8 cellular contexts compared by ENCODE assay signal in the genomic region with DNA sequence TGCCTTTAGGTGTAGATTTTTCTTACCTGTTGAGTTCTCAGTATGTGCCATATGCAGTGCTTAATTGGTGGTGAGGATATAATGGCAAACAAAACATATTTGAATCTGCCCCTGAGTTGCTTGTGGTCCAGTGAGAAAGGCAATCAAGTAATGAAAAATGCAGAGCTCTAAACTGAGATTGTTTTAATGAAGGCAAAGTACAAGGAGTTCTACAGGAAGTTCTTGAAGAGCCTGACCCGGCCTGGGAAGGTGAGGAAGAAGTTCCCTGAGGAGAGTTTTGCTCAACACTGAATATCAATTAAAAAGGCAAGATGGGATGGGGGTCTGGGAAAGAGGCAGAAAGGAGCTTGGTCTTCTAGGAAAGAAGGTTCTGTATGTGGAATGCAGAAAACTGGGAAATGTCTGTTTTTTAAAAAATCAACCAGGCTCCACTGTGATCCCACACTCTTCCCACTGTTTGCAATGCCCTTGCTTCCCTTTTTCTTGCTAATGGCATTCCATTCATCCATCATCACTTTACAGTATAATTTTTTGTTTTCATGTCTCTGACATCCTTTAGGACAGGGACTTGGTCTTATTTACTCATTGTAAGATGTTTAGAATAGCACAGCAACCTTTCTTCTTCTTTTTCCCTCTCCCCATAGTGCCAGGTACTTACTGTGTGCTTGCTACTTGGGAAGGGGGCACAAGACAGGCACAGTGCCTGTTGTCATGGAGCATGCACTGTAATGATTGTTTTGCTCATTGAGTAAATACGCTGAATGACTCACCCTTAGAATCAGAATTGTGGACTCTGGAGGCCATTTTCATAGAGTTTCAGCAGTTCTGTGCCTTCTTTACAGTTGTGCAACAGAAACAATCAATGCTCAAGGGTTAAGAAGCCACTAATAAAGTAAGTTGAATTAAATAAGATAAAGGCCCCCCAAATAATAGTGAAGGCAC.
DNase-seq lines count a peak whose midpoint lies in the region; ATAC-seq, FAIRE-seq and TF ChIP-seq lines count a peak whose summit lies in the region.

No MANE protein-coding gene starts in this region.

- no peaks in the 10 kb centered on the region; the same call in 1 of the 2 replicates for H3K36me3 ChIP-seq in BE2C

- no peaks in the 10 kb centered on the region for H3K36me3 Mint-ChIP-seq in endothelial cell (ENCODE audit: low read depth, unreplicated experiment)

- no peak overlapping the region for H3K4me3 ChIP-seq in BE2C (ENCODE audit: low read depth, low read length)

- peak; percentile 55 for FAIRE-seq in H54 (lab: Jason Lieb, UNC)

- H3K9me3 ChIP-seq in BE2C: no peaks in the 10 kb centered on the region

- no peaks in the 10 kb centered on the region for H3K27me3 ChIP-seq in BE2C

- TF ChIP-seq CTCF in endothelial cell (IDR thresholded peaks at IDR 0.05; ENCODE audit: unreplicated experiment): no peak
- no peak for TF ChIP-seq CTCF in BE2C (IDR thresholded peaks at IDR 0.05; ENCODE audit: low read depth, low read length)

- TF ChIP-seq POLR2A in H54 (IDR thresholded peaks at IDR 0.05; ENCODE audit: low read depth, low read length): no peak

- H3K4me1 Mint-ChIP-seq in endothelial cell (ENCODE audit: unreplicated experiment): peaks cover 32% of the 10 kb centered on the region

- peak; percentile 16 for DNase-seq in H54 (ENCODE audit: insufficient read length, low spot score)
- DNase-seq in NCI-H510A (lab: John Stamatoyannopoulos, UW): peak; percentile 24
- no peak for DNase-seq in endothelial cell (ENCODE audit: low spot score)
- DNase-seq in renal cortical epithelial cell (ENCODE audit: low read depth): peak; percentile 91
- DNase-seq in NCI-H2171 (lab: John Stamatoyannopoulos, UW): no peak
- no peak for DNase-seq in BE2C

- peak overlapping the region; percentile 65 for H3K27ac Mint-ChIP-seq in endothelial cell (ENCODE audit: unreplicated experiment)

- H3K27me3 Mint-ChIP-seq in endothelial cell (ENCODE audit: unreplicated experiment): peaks cover 2% of the 10 kb centered on the region

- no peaks in the 10 kb centered on the region for H3K9me3 Mint-ChIP-seq in endothelial cell (ENCODE audit: unreplicated experiment)

- no peak overlapping the region for H3K4me3 Mint-ChIP-seq in endothelial cell (ENCODE audit: unreplicated experiment)

- ATAC-seq in HG02763 (IDR thresholded peaks at IDR 0.05; ENCODE audit: unreplicated experiment) (no peak), HG03354 (IDR thresholded peaks at IDR 0.05; ENCODE audit: poor library complexity, severe bottlenecking, unreplicated experiment) (no peak)

- peaks cover 6% of the 10 kb centered on the region; the same call in 1 of the 2 replicates for H3K4me1 ChIP-seq in BE2C

Comparison
In these comparisons a context has a peak if more than half of its experiments do, and no peak if none do; other contexts are left out.
1. DNase-seq: peak in H54 (single experiment), NCI-H510A (single experiment) and renal cortical epithelial cell (single experiment); none in endothelial cell (single experiment), NCI-H2171 (single experiment) and BE2C (single experiment).